In genomic region chr12:64627781-64628180, GRCh38 we compare ENCODE assay signal across 10 cellular contexts. TPM values are rescaled to one million over a fixed set of nuclear protein-coding genes. Genes with fewer than 3 reads are reported as not detected.
DNase-seq lines count a peak whose midpoint lies in the region; ATAC-seq and TF ChIP-seq lines count a peak whose summit lies in the region.
"Had no signal": no experiment of that assay in that cellular context is flagged by ENCODE, and none has a peak within 500 bp of the region (broad histone marks: within the 10 kb centered on the region; RNA-seq: fewer than 3 reads in every experiment).

No MANE protein-coding gene starts in this region.

- CTCF ChIA-PET in AG04450 (lab: Charles Lee): no interaction called here
- CTCF ChIA-PET in naive thymus-derived CD4-positive, alpha-beta T cell (lab: Charles Lee): interaction anchor here (0.6 to 1.6 kb wide), 3 partner anchors 33 to 69 kb away, joined by 3 read pairs; no protein-coding TSS in a partner anchor

- H3K27me3 Mint-ChIP-seq in IgD-negative memory B cell: peaks cover 2% of the 10 kb centered on the region
- H3K27me3 Mint-ChIP-seq in naive thymus-derived CD4-positive, alpha-beta T cell: no peaks in the 10 kb centered on the region
- H3K27me3 Mint-ChIP-seq: brain had no signal

- peaks cover 55 to 69% (median 63%) of the 10 kb centered on the region in 3 donors for H3K4me1 Mint-ChIP-seq in IgD-negative memory B cell
- H3K4me1 Mint-ChIP-seq in naive thymus-derived CD4-positive, alpha-beta T cell: peaks cover 54 to 93% (median 82%) of the 10 kb centered on the region in 7 donors

- peak overlapping the region in 3 of 4 donors; percentile 21 to 71 (median 29) for H3K4me3 Mint-ChIP-seq in IgD-negative memory B cell
- H3K4me3 Mint-ChIP-seq in naive thymus-derived CD4-positive, alpha-beta T cell: peak overlapping the region in 7 of 10 donors; percentile 1 to 57 (median 24)
- H3K4me3 Mint-ChIP-seq: brain had no signal

- peaks cover 9% of the 10 kb centered on the region for H3K36me3 Mint-ChIP-seq in IgD-negative memory B cell
- H3K36me3 Mint-ChIP-seq in naive thymus-derived CD4-positive, alpha-beta T cell: peaks cover 16 to 34% (median 31%) of the 10 kb centered on the region in 5 donors

- peaks cover 56 to 67% of the 10 kb centered on the region in 2 donors for H3K4me1 ChIP-seq in naive thymus-derived CD4-positive, alpha-beta T cell (ENCODE audit: control insufficient read depth in 2 of 2, insufficient read depth in 2 of 2, low read length in 2 of 2)

- H3K27ac ChIP-seq in AG04450 (ENCODE audit: low read depth, low read length) (peak overlapping the region; percentile 66), coronary artery (peak overlapping the region; percentile 61 to 87)
- no peak overlapping the region for H3K27ac ChIP-seq in naive thymus-derived CD4-positive, alpha-beta T cell (ENCODE audit: low read depth, low read length)

- DNase-seq in AG04450 (ENCODE audit: low read depth, low spot score): peak; percentile 74
- DNase-seq in coronary artery (ENCODE audit: low spot score): no peak
- no peak for DNase-seq in naive thymus-derived CD4-positive, alpha-beta T cell
- no peak for DNase-seq in stimulated activated CD4-positive, alpha-beta T cell treated with anti-CD3 and anti-CD28 coated beads, Interleukin-2, amount 100 ng/mL, for 24 hours
- DNase-seq in NCI-H510A treated with DMSO at 0.1 percent for 48 hours (lab: John Stamatoyannopoulos, UW): no peak
- DNase-seq in activated naive CD4-positive, alpha-beta T cell (lab: John Stamatoyannopoulos, UW): no peak
- no peak for DNase-seq in nucleus accumbens (lab: John Stamatoyannopoulos, UW)
- DNase-seq: NK-92 treated with Interleukin-12 subunit alpha and Interleukin-12 subunit beta, amount 100 ng/mL, for 24 hours had no signal

- ATAC-seq in naive thymus-derived CD4-positive, alpha-beta T cell: no peak

- H3K27ac Mint-ChIP-seq in IgD-negative memory B cell: peak overlapping the region in 2 of 3 donors; percentile 32 to 87
- peak overlapping the region in 8 of 9 donors; percentile 32 to 88 (median 70) for H3K27ac Mint-ChIP-seq in naive thymus-derived CD4-positive, alpha-beta T cell

- TF ChIP-seq CTCF in AG04450 (IDR thresholded peaks at IDR 0.05; ENCODE audit: low read depth, low read length): no peak
- no peak for TF ChIP-seq CTCF in coronary artery (IDR thresholded peaks at IDR 0.05)

- intact Hi-C loops in naive thymus-derived CD4-positive, alpha-beta T cell (cut with micrococcal nuclease): no loop called here

- 0 out of 2 replicates have a peak, but pooled peaks cover 2% of the 10 kb centered on the region for H3K9me3 ChIP-seq in AG04450 (ENCODE audit: control insufficient read depth, insufficient read depth, low read length)
- H3K9me3 ChIP-seq in naive thymus-derived CD4-positive, alpha-beta T cell (ENCODE audit: control insufficient read depth in 2 of 3, low read length in 3 of 3): no peaks in the 10 kb centered on the region

- H3K4me3 ChIP-seq in AG04450 (ENCODE audit: low read depth, low read length) (no peak overlapping the region), coronary artery (no peak overlapping the region)
- H3K4me3 ChIP-seq in naive thymus-derived CD4-positive, alpha-beta T cell (ENCODE audit: low read length): no peak overlapping the region

- H3K9me3 Mint-ChIP-seq in IgD-negative memory B cell: no peaks in the 10 kb centered on the region
- H3K9me3 Mint-ChIP-seq in naive thymus-derived CD4-positive, alpha-beta T cell: peaks cover 0 to 14% (median 2%) of the 10 kb centered on the region in 11 donors

- H3K27me3 ChIP-seq in AG04450 (ENCODE audit: control insufficient read depth, insufficient read depth, low read length): no peaks in the 10 kb centered on the region
- no peaks in the 10 kb centered on the region for H3K27me3 ChIP-seq in naive thymus-derived CD4-positive, alpha-beta T cell (ENCODE audit: control insufficient read depth in 2 of 2, insufficient read depth in 2 of 2, low read length in 2 of 2)

- POLR2A ChIA-PET in AG04450 (lab: Yijun Ruan, JAX): interaction anchor here (0.6 to 1.2 kb wide), 4 partner anchors 17 to 70 kb away, joined by 3 to 6 read pairs (median 4); partner anchors contain the start of gene RASSF3
- POLR2A ChIA-PET in naive thymus-derived CD4-positive, alpha-beta T cell (lab: Charles Lee): interaction anchor here (2.0 to 37.8 kb wide), 3 partner anchors 12 to 53 kb away, joined by 5 to 900 read pairs (median 7); no protein-coding TSS in a partner anchor

- peaks cover 0 to 14% (median 0%) of the 10 kb centered on the region in 3 experiments for H3K36me3 ChIP-seq in naive thymus-derived CD4-positive, alpha-beta T cell (ENCODE audit: control insufficient read depth in 2 of 3, insufficient read depth in 3 of 3, low read length in 3 of 3)

RNA-seq across cellular contexts. Expression of gene RASSF3, which starts 17.5 kb away (rescaled TPM):
- 46.7 and 49.8 TPM in 2 replicates for polyA plus RNA-seq in AG04450 (2011; rRNA removed)
- polyA minus RNA-seq in AG04450 (2011; rRNA and poly(A)+ RNA removed): 86.4 and 86.8 TPM in 2 replicates
- 3.4 TPM for polyA plus RNA-seq in IgD-negative memory B cell
- total RNA-seq in naive thymus-derived CD4-positive, alpha-beta T cell: 100 to 1,000 TPM in 4 of 5 experiments, 10 to 100 TPM in 1; 79.0 to 200 (median 107) TPM
- 1 to 10 TPM; 4.4 to 5.5 TPM for polyA plus RNA-seq in naive thymus-derived CD4-positive, alpha-beta T cell
